Comparison of ENCODE assay signal across 19 cellular contexts in the genomic region with DNA sequence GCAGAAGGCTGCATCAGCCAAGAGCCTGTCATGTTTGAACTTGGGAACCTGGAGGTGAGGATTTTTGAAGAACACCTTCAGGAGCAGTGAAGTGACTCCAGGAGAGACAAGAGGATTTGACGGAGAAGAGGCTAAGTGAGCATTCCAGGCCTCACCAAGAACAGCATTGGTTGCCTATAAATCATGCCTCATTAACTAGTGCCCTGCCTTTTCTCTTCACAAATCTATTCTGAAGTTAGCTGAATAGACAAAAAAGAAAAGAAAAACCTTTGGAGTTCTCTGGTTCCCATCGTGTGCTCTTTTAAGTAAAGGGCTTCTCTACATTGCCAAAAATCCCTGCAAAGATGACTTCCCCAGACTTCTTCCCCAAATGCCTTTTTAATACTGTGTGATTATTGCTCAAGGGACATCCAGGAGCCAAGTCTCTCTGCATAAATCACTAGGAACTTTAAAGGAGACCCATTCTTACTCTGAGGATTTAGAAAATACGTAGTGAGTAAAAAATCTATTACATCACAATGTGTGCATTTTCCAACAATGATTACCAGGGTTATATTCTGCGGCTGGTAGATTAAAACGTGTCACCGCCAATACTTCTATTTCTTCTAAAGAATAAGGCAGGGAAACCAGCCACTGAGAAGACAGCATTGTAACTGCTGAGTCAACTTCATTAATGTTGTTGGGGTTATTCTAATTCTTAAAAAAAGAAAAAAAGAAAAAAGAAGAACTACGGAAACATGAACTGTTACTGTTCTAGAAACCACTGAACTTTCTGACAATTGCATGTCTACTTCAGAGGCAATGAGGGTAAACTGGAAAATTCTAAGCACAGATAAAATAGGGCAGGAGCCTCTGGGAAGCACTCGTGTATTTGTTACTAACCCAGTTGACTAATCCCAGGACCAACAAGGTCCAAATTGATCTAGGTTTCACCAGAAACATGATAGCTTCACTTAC.
DNase-seq lines count a peak whose midpoint lies in the region; ATAC-seq and TF ChIP-seq lines count a peak whose summit lies in the region.
"Had no signal": no experiment of that assay in that cellular context is flagged by ENCODE, and none has a peak within 500 bp of the region (broad histone marks: within the 10 kb centered on the region; RNA-seq: fewer than 3 reads in every experiment).

No MANE protein-coding gene starts in this region.

- peak overlapping the region; percentile 49 for H3K4me2 ChIP-seq in OCI-LY3 (ENCODE audit: low read length)

- H3K79me2 ChIP-seq in OCI-LY3 (ENCODE audit: low read length): no peaks in the 10 kb centered on the region

- H3K9ac ChIP-seq in OCI-LY3 (ENCODE audit: low read length): no peak overlapping the region
- H3K9ac ChIP-seq in subcutaneous abdominal adipose tissue (ENCODE audit: low read length in 5 of 5): peak overlapping the region in 1 of 5 donors; percentile 36

- peak overlapping the region; percentile 14 for H3K4me3 ChIP-seq in OCI-LY3 (ENCODE audit: low read length)
- H3K4me3 ChIP-seq in foreskin fibroblast (ENCODE audit: low read depth in 1 of 2, low read length in 2 of 2): no peak overlapping the region
- H3K4me3 ChIP-seq in subcutaneous abdominal adipose tissue (ENCODE audit: low read depth in 1 of 5, low read length in 5 of 5): no peak overlapping the region
- H3K4me3 ChIP-seq: HAP-1, Peyer's patch, thoracic aorta had no signal

- H3K27ac ChIP-seq in OCI-LY3 (ENCODE audit: low read length): no peak overlapping the region
- peak overlapping the region; percentile 3 for H3K27ac ChIP-seq in subcutaneous abdominal adipose tissue (ENCODE audit: low read depth, low read length)
- H3K27ac ChIP-seq: HL-60, Peyer's patch, thoracic aorta had no signal

- no peaks in the 10 kb centered on the region for H4K20me1 ChIP-seq in OCI-LY3 (ENCODE audit: insufficient read depth, low read length)

- DNase-seq in foreskin fibroblast (peak; percentile 27 to 44), NCI-H748 (lab: John Stamatoyannopoulos, UW; ENCODE audit: unreplicated experiment) (no peak)
- DNase-seq in activated naive CD4-positive, alpha-beta T cell (lab: John Stamatoyannopoulos, UW): no peak
- DNase-seq: activated CD4-positive, CD25-positive, alpha-beta regulatory T cell treated with anti-CD3 and anti-CD28 coated beads, Interleukin-2, amount 50 U/mL, for 72 hours; CD8-positive, alpha-beta memory T cell; cerebellar nuclear complex; GDM1; Kasumi-1; kidney glomerular epithelial cell; NCI-H1694; NCI-H446 treated with DMSO at 0.1 percent for 48 hours; Peyer's patch had no signal

- peaks cover 21% of the 10 kb centered on the region for H3K27me3 ChIP-seq in OCI-LY3 (ENCODE audit: low read depth, low read length)
- H3K27me3 ChIP-seq in subcutaneous abdominal adipose tissue (ENCODE audit: control insufficient read depth in 5 of 5, insufficient read depth in 4 of 5, low read length in 5 of 5): no peaks in the 10 kb centered on the region
- H3K27me3 ChIP-seq: Peyer's patch had no signal

- H2AFZ ChIP-seq in OCI-LY3 (ENCODE audit: low read depth, low read length): no peak overlapping the region

- no peaks in the 10 kb centered on the region for H3K9me3 ChIP-seq in OCI-LY3 (ENCODE audit: insufficient read depth, low read length)
- H3K9me3 ChIP-seq in subcutaneous abdominal adipose tissue (ENCODE audit: control insufficient read depth in 5 of 5, low read length in 5 of 5): no peaks in the 10 kb centered on the region
- H3K9me3 ChIP-seq: HAP-1, Peyer's patch, thoracic aorta had no signal

- H3K4me1 ChIP-seq in OCI-LY3 (ENCODE audit: low read length) (peaks cover 29% of the 10 kb centered on the region), subcutaneous abdominal adipose tissue (ENCODE audit: control insufficient read depth in 5 of 5, insufficient read depth in 5 of 5, low read length in 5 of 5) (peaks cover 2 to 25% (median 16%) of the 10 kb centered on the region in 5 donors)
- H3K4me1 ChIP-seq: Peyer's patch had no signal

- H3K36me3 ChIP-seq in OCI-LY3 (replicated peaks; ENCODE audit: low read depth, low read length) (no peaks in the 10 kb centered on the region), subcutaneous abdominal adipose tissue (ENCODE audit: control insufficient read depth in 5 of 5, insufficient read depth in 5 of 5, low read length in 5 of 5) (no peaks in the 10 kb centered on the region)
- H3K36me3 ChIP-seq: HAP-1, Peyer's patch, thoracic aorta had no signal

- ATAC-seq in GM18511 (IDR thresholded peaks at IDR 0.05; ENCODE audit: unreplicated experiment): peak; percentile 29
- ATAC-seq in HG03460 (IDR thresholded peaks at IDR 0.05; ENCODE audit: unreplicated experiment): no peak

- no peak for TF ChIP-seq CTCF in OCI-LY3 (IDR thresholded peaks at IDR 0.05; ENCODE audit: low read depth, low read length)
- TF ChIP-seq CTCF in foreskin fibroblast (IDR thresholded peaks at IDR 0.05; ENCODE audit: low read depth, low read length): no peak

Comparison
In these comparisons a context has a peak if more than half of its experiments do, and no peak if none do; other contexts are left out.
1. DNase-seq: peak in foreskin fibroblast (2 of 2); none in NCI-H748 (single experiment) and activated naive CD4-positive, alpha-beta T cell (0 of 4).